Comparison of ENCODE assay signal across 21 cellular contexts in the genomic region with DNA sequence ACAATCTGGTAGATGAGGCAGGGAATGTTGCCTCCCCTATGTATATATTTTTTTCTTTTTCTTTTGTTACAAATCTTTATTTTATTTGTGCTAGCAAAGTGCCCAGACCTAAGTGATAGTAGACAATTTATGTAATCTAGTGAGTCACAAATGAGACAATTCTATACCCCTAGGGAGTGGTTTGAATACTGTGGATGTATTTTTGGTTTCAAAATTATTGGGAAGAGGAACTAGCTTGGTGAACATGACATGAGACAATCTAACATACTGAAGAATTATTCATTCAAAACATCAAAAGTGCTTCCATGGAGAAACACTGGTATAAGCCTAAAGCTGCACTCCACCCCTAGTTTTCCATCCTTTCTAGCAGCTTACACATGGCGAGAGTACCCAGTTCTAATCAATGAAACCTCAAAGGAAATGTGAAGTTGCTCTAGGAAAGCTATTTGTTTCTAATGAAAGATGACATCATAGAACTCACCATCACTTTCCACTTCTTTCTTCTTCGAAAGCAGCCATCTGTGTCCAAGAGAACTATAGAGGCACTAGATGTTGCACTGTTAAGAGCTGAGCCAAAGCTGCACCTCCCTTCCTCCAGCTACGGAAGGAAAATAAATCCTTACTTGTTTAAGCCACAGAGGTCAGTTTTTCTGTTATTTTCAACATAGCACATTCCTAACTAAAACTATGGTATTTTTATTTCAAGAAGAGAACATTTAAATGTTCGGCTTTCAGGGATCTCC.
A peak's percentile ranks its signal among the peaks of the same experiment; 100 is the strongest.
DNase-seq lines count a peak whose midpoint lies in the region; ATAC-seq and TF ChIP-seq lines count a peak whose summit lies in the region.
"Had no signal": no experiment of that assay in that cellular context is flagged by ENCODE, and none has a peak within 500 bp of the region (broad histone marks: within the 10 kb centered on the region; RNA-seq: fewer than 3 reads in every experiment).

No MANE protein-coding gene starts in this region.

- TF ChIP-seq CTCF in OCI-LY3 (IDR thresholded peaks at IDR 0.05; ENCODE audit: low read depth, low read length), result no peak
- TF ChIP-seq CTCF in fibroblast of the aortic adventitia (IDR thresholded peaks at IDR 0.05; ENCODE audit: insufficient read depth, low read length), result no peak
- TF ChIP-seq CTCF in smooth muscle cell (IDR thresholded peaks at IDR 0.05; ENCODE audit: borderline replicate concordance, insufficient read depth, poor library complexity, severe bottlenecking), result no peak
- no peak for TF ChIP-seq CTCF in nephron progenitor cell (IDR thresholded peaks at IDR 0.05)
- no peak for TF ChIP-seq CTCF in endothelial cell (IDR thresholded peaks at IDR 0.05; ENCODE audit: unreplicated experiment)

- no peak overlapping the region for H3K27ac Mint-ChIP-seq in nephron progenitor cell
- no peak overlapping the region for H3K27ac Mint-ChIP-seq in endothelial cell (ENCODE audit: unreplicated experiment)
- H3K27ac Mint-ChIP-seq: activated CD8-positive, alpha-beta T cell treated with anti-CD3 and anti-CD28 coated beads for 36 hours; activated T-cell treated with anti-CD3 and anti-CD28 coated beads, Interleukin-2, amount 50 U/mL, for 24 hours; H9; WTC11 had no signal

- H3K36me3 Mint-ChIP-seq in nephron progenitor cell (ENCODE audit: low read depth), result no peaks in the 10 kb centered on the region
- H3K36me3 Mint-ChIP-seq in endothelial cell (ENCODE audit: low read depth, unreplicated experiment), result no peaks in the 10 kb centered on the region
- H3K36me3 Mint-ChIP-seq: WTC11 had no signal

- WGBS in smooth muscle cell (ENCODE audit: low lambda C conversion rate), result 68% methylated on average over 4 of the region's 4 CpGs

- H3K9me3 Mint-ChIP-seq in nephron progenitor cell (no peaks in the 10 kb centered on the region), endothelial cell (ENCODE audit: unreplicated experiment) (no peaks in the 10 kb centered on the region)
- H3K9me3 Mint-ChIP-seq: activated CD8-positive, alpha-beta T cell treated with anti-CD3 and anti-CD28 coated beads for 36 hours; activated T-cell treated with anti-CD3 and anti-CD28 coated beads, Interleukin-2, amount 50 U/mL, for 24 hours; H9; WTC11 had no signal

- H4K20me1 ChIP-seq in OCI-LY3 (ENCODE audit: insufficient read depth, low read length) (no peaks in the 10 kb centered on the region), smooth muscle cell (ENCODE audit: low read depth) (no peaks in the 10 kb centered on the region)

- H3K4me1 ChIP-seq in OCI-LY3 (ENCODE audit: low read length) (peaks cover 18% of the 10 kb centered on the region), smooth muscle cell (ENCODE audit: low read depth) (peaks cover 6% of the 10 kb centered on the region)
- H3K4me1 ChIP-seq: psoas muscle, spleen had no signal

- H3K9ac ChIP-seq in OCI-LY3 (ENCODE audit: low read length) (no peak overlapping the region), smooth muscle cell (ENCODE audit: low read depth) (peak overlapping the region; percentile 82)

- H3K4me2 ChIP-seq in OCI-LY3 (ENCODE audit: low read length) (peak overlapping the region; percentile 68), smooth muscle cell (peak overlapping the region; percentile 56)

- H3K79me2 ChIP-seq in OCI-LY3 (ENCODE audit: low read length) (no peaks in the 10 kb centered on the region), smooth muscle cell (ENCODE audit: low read depth) (no peaks in the 10 kb centered on the region)

- DNase-seq in SIG-M5 treated with dmso at 0.1 percent for 504 hours (lab: John Stamatoyannopoulos, UW; ENCODE audit: unreplicated experiment) (peak; percentile 52), SIG-M5 (lab: John Stamatoyannopoulos, UW) (no peak), fibroblast of the aortic adventitia (ENCODE audit: low read depth) (peak; percentile 51), smooth muscle cell (lab: John Stamatoyannopoulos, UW; ENCODE audit: unreplicated experiment) (no peak), nephron progenitor cell (no peak), endothelial cell (ENCODE audit: low spot score) (no peak)
- DNase-seq: activated CD8-positive, alpha-beta T cell treated with anti-CD3 and anti-CD28 coated beads for 36 hours; activated naive CD4-positive, alpha-beta T cell treated with anti-CD3 and anti-CD28 coated beads, Interleukin-2, amount 50 U/mL, for 16 hours; activated T-cell treated with anti-CD3 and anti-CD28 coated beads, Interleukin-2, amount 50 U/mL, for 24 hours; C1 segment of cervical spinal cord; H9; left cardiac atrium; NCI-H1694 treated with DMSO at 0.1 percent for 48 hours; NK-92 treated with Interleukin-12 subunit alpha and Interleukin-12 subunit beta, amount 100 ng/mL, for 24 hours; psoas muscle; SHP77; spleen; T-helper 2 cell had no signal

- H3K4me1 Mint-ChIP-seq in nephron progenitor cell (no peaks in the 10 kb centered on the region), endothelial cell (ENCODE audit: unreplicated experiment) (peaks cover 4% of the 10 kb centered on the region)
- H3K4me1 Mint-ChIP-seq: WTC11 had no signal

- no peaks in the 10 kb centered on the region for H3K36me3 ChIP-seq in OCI-LY3 (replicated peaks; ENCODE audit: low read depth, low read length)
- no peaks in the 10 kb centered on the region for H3K36me3 ChIP-seq in smooth muscle cell (ENCODE audit: low read depth)
- H3K36me3 ChIP-seq: spleen had no signal

- H3K27me3 ChIP-seq in OCI-LY3 (ENCODE audit: low read depth, low read length), result peaks cover 19% of the 10 kb centered on the region
- no peaks in the 10 kb centered on the region for H3K27me3 ChIP-seq in smooth muscle cell (ENCODE audit: low read depth)
- H3K27me3 ChIP-seq: spleen had no signal

- H3K4me3 Mint-ChIP-seq in nephron progenitor cell, result no peak overlapping the region
- H3K4me3 Mint-ChIP-seq in endothelial cell (ENCODE audit: unreplicated experiment), result no peak overlapping the region
- H3K4me3 Mint-ChIP-seq: activated CD8-positive, alpha-beta T cell treated with anti-CD3 and anti-CD28 coated beads for 36 hours; activated T-cell treated with anti-CD3 and anti-CD28 coated beads, Interleukin-2, amount 50 U/mL, for 24 hours; H9; WTC11 had no signal

- H3F3A ChIP-seq in smooth muscle cell (ENCODE audit: low read depth), result no peaks in the 10 kb centered on the region

- H3K27ac ChIP-seq in OCI-LY3 (ENCODE audit: low read length), result no peak overlapping the region
- peak overlapping the region; percentile 95 for H3K27ac ChIP-seq in smooth muscle cell (ENCODE audit: low read depth)
- H3K27ac ChIP-seq: psoas muscle, spleen had no signal

- H3K9me3 ChIP-seq in OCI-LY3 (ENCODE audit: insufficient read depth, low read length) (no peaks in the 10 kb centered on the region), smooth muscle cell (replicated peaks; ENCODE audit: low read depth) (no peaks in the 10 kb centered on the region)
- H3K9me3 ChIP-seq: psoas muscle, spleen had no signal

- ATAC-seq in HG03135 (IDR thresholded peaks at IDR 0.05; ENCODE audit: unreplicated experiment), result no peak
- ATAC-seq: activated CD8-positive, alpha-beta T cell treated with anti-CD3 and anti-CD28 coated beads for 36 hours; psoas muscle; WTC11 had no signal

- H3K4me3 ChIP-seq in OCI-LY3 (ENCODE audit: low read length) (peak overlapping the region; percentile 41), fibroblast of the aortic adventitia (ENCODE audit: low read depth, low read length) (no peak overlapping the region), smooth muscle cell (no peak overlapping the region)
- H3K4me3 ChIP-seq: psoas muscle, spleen had no signal

- H2AFZ ChIP-seq in OCI-LY3 (ENCODE audit: low read depth, low read length), result no peak overlapping the region
- peak overlapping the region; percentile 50 for H2AFZ ChIP-seq in smooth muscle cell (ENCODE audit: low read depth)

- H3K27me3 Mint-ChIP-seq in nephron progenitor cell (ENCODE audit: low read depth, poor library complexity) (peaks cover 4% of the 10 kb centered on the region), endothelial cell (ENCODE audit: unreplicated experiment) (peaks cover 2% of the 10 kb centered on the region)
- H3K27me3 Mint-ChIP-seq: activated CD8-positive, alpha-beta T cell treated with anti-CD3 and anti-CD28 coated beads for 36 hours; activated T-cell treated with anti-CD3 and anti-CD28 coated beads, Interleukin-2, amount 50 U/mL, for 24 hours had no signal

Comparison
In these comparisons a context has a peak if more than half of its experiments do, and no peak if none do; other contexts are left out.
1. DNase-seq: peak in SIG-M5 treated with dmso at 0.1 percent for 504 hours (single experiment) and fibroblast of the aortic adventitia (single experiment); none in SIG-M5 (single experiment), smooth muscle cell (single experiment), nephron progenitor cell (single experiment) and endothelial cell (single experiment).